10 cellular contexts compared by ENCODE assay signal in genomic region chr17:59830846-59831486, GRCh38.
DNase-seq lines count a peak whose midpoint lies in the region; ATAC-seq, FAIRE-seq and TF ChIP-seq lines count a peak whose summit lies in the region.
"Had no signal": no experiment of that assay in that cellular context is flagged by ENCODE, and none has a peak within 500 bp of the region (broad histone marks: within the 10 kb centered on the region; RNA-seq: fewer than 3 reads in every experiment).

No MANE protein-coding gene starts in this region.

- no peaks in the 10 kb centered on the region for H3K27me3 ChIP-seq in CD8-positive, alpha-beta memory T cell (ENCODE audit: insufficient read depth, low read length, poor library complexity, severe bottlenecking)
- H3K27me3 ChIP-seq in PC-3 (ENCODE audit: low read length) (no peaks in the 10 kb centered on the region), bronchial epithelial cell (ENCODE audit: control insufficient read depth, insufficient read depth, low read length) (no peaks in the 10 kb centered on the region), prostate gland (replicated peaks; ENCODE audit: insufficient read depth) (no peaks in the 10 kb centered on the region)

- H2AFZ ChIP-seq in PC-3 (ENCODE audit: low read length) = no peak overlapping the region

- CTCF ChIA-PET in CD8-positive, alpha-beta memory T cell (lab: Charles Lee) = interaction anchor here (1.0 to 2.2 kb wide), 5 partner anchors 11 to 82 kb away, joined by 3 to 12 read pairs (median 4); no protein-coding TSS in a partner anchor
- CTCF ChIA-PET in PC-3 (lab: Charles Lee) = no interaction called here

- TF ChIP-seq CTCF in PC-3 (conservative IDR thresholded peaks at IDR 0.05; ENCODE audit: low read depth, low read length) (no peak), bronchial epithelial cell (IDR thresholded peaks at IDR 0.05; ENCODE audit: insufficient read depth, low read length, severe bottlenecking) (no peak), prostate gland (IDR thresholded peaks at IDR 0.05) (no peak), kidney (IDR thresholded peaks at IDR 0.05; ENCODE audit: borderline replicate concordance, extremely low read depth, insufficient read depth) (no peak), GM20000 (IDR thresholded peaks at IDR 0.05; ENCODE audit: extremely low read depth, missing control alignments) (no peak)

- peaks cover 0 to 4% (median 4%) of the 10 kb centered on the region in 3 donors for H3K36me3 Mint-ChIP-seq in CD8-positive, alpha-beta memory T cell

- TF ChIP-seq POLR2A in prostate gland (IDR thresholded peaks at IDR 0.05) = no peak

- peaks cover 48% of the 10 kb centered on the region for H3K4me1 ChIP-seq in CD8-positive, alpha-beta memory T cell (ENCODE audit: insufficient read depth, low read length)
- H3K4me1 ChIP-seq in PC-3 (ENCODE audit: insufficient read depth, low read length) (peaks cover 54% of the 10 kb centered on the region), prostate gland (replicated peaks) (peaks cover 5% of the 10 kb centered on the region), kidney (ENCODE audit: control insufficient read depth in 1 of 2, insufficient read depth in 1 of 2, low read depth in 1 of 2, low read length in 2 of 2) (peaks cover 4 to 17% of the 10 kb centered on the region in 2 donors)

- no peak for DNase-seq in CD8-positive, alpha-beta memory T cell
- DNase-seq in PC-3 = peak; percentile 31
- DNase-seq in bronchial epithelial cell (ENCODE audit: low read depth) = peak; percentile 48
- no peak for DNase-seq in prostate gland (ENCODE audit: low spot score)
- no peak for DNase-seq in kidney
- DNase-seq in GM20000 (ENCODE audit: low spot score) = no peak
- DNase-seq in activated gamma-delta T cell (lab: John Stamatoyannopoulos, UW) = no peak
- no peak for DNase-seq in RCC 7860 (ENCODE audit: low spot score)
- DNase-seq: H7, OCI-M1 had no signal

- H3K27ac ChIP-seq in CD8-positive, alpha-beta memory T cell (ENCODE audit: low read depth, low read length) = peak overlapping the region; percentile 85
- H3K27ac ChIP-seq in PC-3 (ENCODE audit: low read length) = peak overlapping the region; percentile 96
- H3K27ac ChIP-seq in prostate gland = peak overlapping the region; percentile 74 to 77
- peak overlapping the region in 1 of 2 donors; percentile 66 for H3K27ac ChIP-seq in kidney (ENCODE audit: low read depth in 2 of 2, low read length in 2 of 2)

- H3K4me1 Mint-ChIP-seq in CD8-positive, alpha-beta memory T cell = peaks cover 45 to 73% (median 69%) of the 10 kb centered on the region in 3 donors

- peak overlapping the region; percentile 61 to 95 (median 86) for H3K27ac Mint-ChIP-seq in CD8-positive, alpha-beta memory T cell

- H3K9me2 ChIP-seq in PC-3 (replicated peaks; ENCODE audit: low read length) = no peaks in the 10 kb centered on the region

- no peaks in the 10 kb centered on the region for H3K9me3 ChIP-seq in CD8-positive, alpha-beta memory T cell (ENCODE audit: low read length)
- no peaks in the 10 kb centered on the region for H3K9me3 ChIP-seq in PC-3 (ENCODE audit: low read length)
- no peaks in the 10 kb centered on the region for H3K9me3 ChIP-seq in prostate gland
- H3K9me3 ChIP-seq in kidney (ENCODE audit: control insufficient read depth in 1 of 2, low read length in 2 of 2) = no peaks in the 10 kb centered on the region

- no peak for FAIRE-seq in bronchial epithelial cell (lab: Jason Lieb, UNC)
- no peak for FAIRE-seq in kidney (lab: Jason Lieb, UNC)
- FAIRE-seq in RCC 7860 (lab: Jason Lieb, UNC) = no peak

- intact Hi-C loops in PC-3 (cut with micrococcal nuclease) (no loop called here), prostate gland (cut with DNase I) (no loop called here), kidney (cut with DNase I) (no loop called here)

- no TSS peak for BruUV-seq in PC-3 (replicated peaks; lab: Mats Ljungman, UMichigan)

- no peaks in the 10 kb centered on the region for H3K9me3 Mint-ChIP-seq in CD8-positive, alpha-beta memory T cell

- H3K9ac ChIP-seq in PC-3 (ENCODE audit: low read length) (peak overlapping the region; percentile 83), kidney (ENCODE audit: low read length in 2 of 2) (no peak overlapping the region)

- POLR2A ChIA-PET in CD8-positive, alpha-beta memory T cell (lab: Charles Lee) = interaction anchor here (1.0 kb wide), 1 partner anchor 48 kb away, joined by 3 read pairs; no protein-coding TSS in a partner anchor
- POLR2A ChIA-PET in PC-3 (lab: Charles Lee; ENCODE audit: unreplicated experiment) = interaction anchor here (0.6 kb wide), 1 partner anchor 47 kb away, joined by 3 read pairs; no protein-coding TSS in a partner anchor

- H4K20me1 ChIP-seq in PC-3 (ENCODE audit: low read length) = no peaks in the 10 kb centered on the region

- ATAC-seq in PC-3 = no peak

- peak overlapping the region in 1 of 7 donors; percentile 15 for H3K4me3 Mint-ChIP-seq in CD8-positive, alpha-beta memory T cell

- H3K4me3 ChIP-seq in CD8-positive, alpha-beta memory T cell (ENCODE audit: low read length) = no peak overlapping the region
- H3K4me3 ChIP-seq in PC-3 (ENCODE audit: low read length) = no peak overlapping the region
- no peak overlapping the region for H3K4me3 ChIP-seq in bronchial epithelial cell (ENCODE audit: low read depth, low read length)
- no peak overlapping the region for H3K4me3 ChIP-seq in prostate gland
- H3K4me3 ChIP-seq in kidney (ENCODE audit: low read length in 2 of 2) = no peak overlapping the region

- 68% methylated on average over 1 of the region's 1 CpG for WGBS in prostate gland

- H3K27me3 Mint-ChIP-seq in CD8-positive, alpha-beta memory T cell = no peaks in the 10 kb centered on the region

- H3K4me2 ChIP-seq in PC-3 (ENCODE audit: low read length) = peak overlapping the region; percentile 79

- no peaks in the 10 kb centered on the region for H3K36me3 ChIP-seq in CD8-positive, alpha-beta memory T cell (ENCODE audit: insufficient read depth, low read length)
- no peaks in the 10 kb centered on the region for H3K36me3 ChIP-seq in PC-3 (ENCODE audit: low read depth, low read length)
- H3K36me3 ChIP-seq in bronchial epithelial cell (ENCODE audit: control insufficient read depth, insufficient read depth, low read length) = no peaks in the 10 kb centered on the region
- no peaks in the 10 kb centered on the region for H3K36me3 ChIP-seq in prostate gland
- H3K36me3 ChIP-seq in kidney (ENCODE audit: control insufficient read depth in 1 of 2, insufficient read depth in 2 of 2, low read length in 2 of 2) = no peaks in the 10 kb centered on the region

- H3K79me2 ChIP-seq in PC-3 (ENCODE audit: low read length) = peaks cover 47% of the 10 kb centered on the region

- H3F3A ChIP-seq in PC-3 (ENCODE audit: low read length, unreplicated experiment) = peaks cover 14% of the 10 kb centered on the region

Comparison
In these comparisons a context has a peak if more than half of its experiments do, and no peak if none do; other contexts are left out.
1. DNase-seq: peak in PC-3 (single experiment) and bronchial epithelial cell (single experiment); none in CD8-positive, alpha-beta memory T cell (0 of 5), prostate gland (single experiment), kidney (single experiment), GM20000 (single experiment), activated gamma-delta T cell (single experiment) and RCC 7860 (single experiment).